ENCODE assay signal across 1 cellular context in the genomic region with DNA sequence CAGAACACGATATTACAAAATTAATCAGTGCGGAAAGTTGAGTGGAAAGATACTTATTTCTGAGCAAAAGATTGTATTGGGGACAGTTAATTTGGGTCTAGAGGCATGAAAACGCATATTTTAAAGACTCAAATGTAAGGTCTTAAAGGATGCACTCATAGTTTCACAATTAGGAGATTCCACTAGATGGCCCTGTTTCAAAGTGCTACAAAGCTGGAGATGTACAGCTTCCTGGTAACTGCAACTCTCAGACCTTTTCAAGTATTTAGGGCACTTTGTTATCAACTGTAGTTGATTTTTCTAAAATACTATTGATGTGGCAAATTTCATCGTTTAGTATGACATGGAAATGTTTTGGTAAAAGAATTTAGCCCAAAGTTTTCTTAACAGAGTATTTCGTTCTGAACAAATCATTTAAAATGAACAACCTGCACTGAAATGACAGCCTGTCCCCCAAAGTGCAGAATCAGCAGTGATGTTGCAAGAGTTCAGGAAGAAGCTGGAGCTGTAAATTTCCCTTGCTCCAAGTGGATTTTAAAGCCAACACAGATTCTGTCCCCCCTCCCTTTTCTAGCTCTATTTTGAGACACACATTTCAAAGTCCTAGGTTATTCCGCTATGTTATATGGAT.
TF ChIP-seq lines count a peak whose summit lies in the region.

No MANE protein-coding gene starts in this region.

TF ChIP-seq in GM23338, 12 proteins besides CTCF, POLR2A, EP300 and RAD21 (continued from another document):
- TF ChIP-seq, protein P1, sequence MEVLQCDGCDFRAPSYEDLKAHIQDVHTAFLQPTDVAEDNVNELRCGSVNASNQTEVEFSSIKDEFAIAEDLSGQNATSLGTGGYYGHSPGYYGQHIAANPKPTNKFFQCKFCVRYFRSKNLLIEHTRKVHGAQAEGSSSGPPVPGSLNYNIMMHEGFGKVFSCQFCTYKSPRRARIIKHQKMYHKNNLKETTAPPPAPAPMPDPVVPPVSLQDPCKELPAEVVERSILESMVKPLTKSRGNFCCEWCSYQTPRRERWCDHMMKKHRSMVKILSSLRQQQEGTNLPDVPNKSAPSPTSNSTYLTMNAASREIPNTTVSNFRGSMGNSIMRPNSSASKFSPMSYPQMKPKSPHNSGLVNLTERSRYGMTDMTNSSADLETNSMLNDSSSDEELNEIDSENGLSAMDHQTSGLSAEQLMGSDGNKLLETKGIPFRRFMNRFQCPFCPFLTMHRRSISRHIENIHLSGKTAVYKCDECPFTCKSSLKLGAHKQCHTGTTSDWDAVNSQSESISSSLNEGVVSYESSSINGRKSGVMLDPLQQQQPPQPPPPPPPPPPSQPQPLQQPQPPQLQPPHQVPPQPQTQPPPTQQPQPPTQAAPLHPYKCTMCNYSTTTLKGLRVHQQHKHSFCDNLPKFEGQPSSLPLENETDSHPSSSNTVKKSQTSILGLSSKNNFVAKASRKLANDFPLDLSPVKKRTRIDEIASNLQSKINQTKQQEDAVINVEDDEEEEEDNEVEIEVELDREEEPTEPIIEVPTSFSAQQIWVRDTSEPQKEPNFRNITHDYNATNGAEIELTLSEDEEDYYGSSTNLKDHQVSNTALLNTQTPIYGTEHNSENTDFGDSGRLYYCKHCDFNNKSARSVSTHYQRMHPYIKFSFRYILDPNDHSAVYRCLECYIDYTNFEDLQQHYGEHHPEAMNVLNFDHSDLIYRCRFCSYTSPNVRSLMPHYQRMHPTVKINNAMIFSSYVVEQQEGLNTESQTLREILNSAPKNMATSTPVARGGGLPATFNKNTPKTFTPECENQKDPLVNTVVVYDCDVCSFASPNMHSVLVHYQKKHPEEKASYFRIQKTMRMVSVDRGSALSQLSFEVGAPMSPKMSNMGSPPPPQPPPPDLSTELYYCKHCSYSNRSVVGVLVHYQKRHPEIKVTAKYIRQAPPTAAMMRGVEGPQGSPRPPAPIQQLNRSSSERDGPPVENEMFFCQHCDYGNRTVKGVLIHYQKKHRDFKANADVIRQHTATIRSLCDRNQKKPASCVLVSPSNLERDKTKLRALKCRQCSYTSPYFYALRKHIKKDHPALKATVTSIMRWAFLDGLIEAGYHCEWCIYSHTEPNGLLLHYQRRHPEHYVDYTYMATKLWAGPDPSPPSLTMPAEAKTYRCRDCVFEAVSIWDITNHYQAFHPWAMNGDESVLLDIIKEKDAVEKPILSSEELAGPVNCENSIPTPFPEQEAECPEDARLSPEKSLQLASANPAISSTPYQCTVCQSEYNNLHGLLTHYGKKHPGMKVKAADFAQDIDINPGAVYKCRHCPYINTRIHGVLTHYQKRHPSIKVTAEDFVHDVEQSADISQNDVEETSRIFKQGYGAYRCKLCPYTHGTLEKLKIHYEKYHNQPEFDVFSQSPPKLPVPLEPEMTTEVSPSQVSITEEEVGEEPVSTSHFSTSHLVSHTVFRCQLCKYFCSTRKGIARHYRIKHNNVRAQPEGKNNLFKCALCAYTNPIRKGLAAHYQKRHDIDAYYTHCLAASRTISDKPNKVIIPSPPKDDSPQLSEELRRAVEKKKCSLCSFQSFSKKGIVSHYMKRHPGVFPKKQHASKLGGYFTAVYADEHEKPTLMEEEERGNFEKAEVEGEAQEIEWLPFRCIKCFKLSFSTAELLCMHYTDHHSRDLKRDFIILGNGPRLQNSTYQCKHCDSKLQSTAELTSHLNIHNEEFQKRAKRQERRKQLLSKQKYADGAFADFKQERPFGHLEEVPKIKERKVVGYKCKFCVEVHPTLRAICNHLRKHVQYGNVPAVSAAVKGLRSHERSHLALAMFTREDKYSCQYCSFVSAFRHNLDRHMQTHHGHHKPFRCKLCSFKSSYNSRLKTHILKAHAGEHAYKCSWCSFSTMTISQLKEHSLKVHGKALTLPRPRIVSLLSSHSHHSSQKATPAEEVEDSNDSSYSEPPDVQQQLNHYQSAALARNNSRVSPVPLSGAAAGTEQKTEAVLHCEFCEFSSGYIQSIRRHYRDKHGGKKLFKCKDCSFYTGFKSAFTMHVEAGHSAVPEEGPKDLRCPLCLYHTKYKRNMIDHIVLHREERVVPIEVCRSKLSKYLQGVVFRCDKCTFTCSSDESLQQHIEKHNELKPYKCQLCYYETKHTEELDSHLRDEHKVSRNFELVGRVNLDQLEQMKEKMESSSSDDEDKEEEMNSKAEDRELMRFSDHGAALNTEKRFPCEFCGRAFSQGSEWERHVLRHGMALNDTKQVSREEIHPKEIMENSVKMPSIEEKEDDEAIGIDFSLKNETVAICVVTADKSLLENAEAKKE (CRISPR knock-in tag; IDR thresholded peaks at IDR 0.05) = no peak
- TF ChIP-seq STAT1 (IDR thresholded peaks at IDR 0.05; ENCODE audit: unreplicated experiment) (no peak), POLR2AphosphoS5 (IDR thresholded peaks at IDR 0.05; ENCODE audit: low read depth) (no peak), CREB1 (CRISPR knock-in tag; IDR thresholded peaks at IDR 0.05; ENCODE audit: low read depth) (no peak), JUNB (IDR thresholded peaks at IDR 0.05; ENCODE audit: unreplicated experiment) (no peak)
